Comparison of ENCODE assay signal across 33 cellular contexts in the genomic region with DNA sequence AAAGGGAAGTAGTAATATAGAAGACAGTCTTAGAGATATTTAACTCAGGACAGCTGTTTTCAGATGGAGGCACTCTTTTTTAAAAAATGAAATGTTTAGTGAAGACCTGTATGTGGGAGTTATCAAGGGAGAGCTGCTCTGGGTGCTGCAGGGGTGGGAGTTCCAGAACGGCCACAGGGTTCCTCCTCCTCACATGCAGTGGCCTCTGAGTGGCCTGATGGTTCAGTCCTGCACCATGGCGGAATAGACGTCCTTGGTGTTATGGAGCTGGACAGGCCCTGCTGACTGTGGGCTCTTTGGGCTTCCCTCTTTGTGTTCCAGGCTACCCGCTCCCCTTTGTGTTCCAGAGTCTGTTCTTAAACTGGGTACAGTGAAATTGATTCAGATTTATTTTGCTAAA.
"Had no signal": no experiment of that assay in that cellular context is flagged by ENCODE, and none has a peak within 500 bp of the region (broad histone marks: within the 10 kb centered on the region; RNA-seq: fewer than 3 reads in every experiment).

No MANE protein-coding gene starts in this region.

- H3K9me3 ChIP-seq: MG63 had no signal

- H3K27ac ChIP-seq: KMS-11 had no signal

- H3K36me3 ChIP-seq: MG63 had no signal

- H3K4me3 ChIP-seq: MG63 had no signal

- DNase-seq: Karpas-422, Kasumi-1, MG63, MM.1S, MV-4-11, NCI-H1048, NCI-H1092, NCI-H1092 treated with DMSO at 0.1 percent for 48 hours, NCI-H1105, NCI-H1105 treated with DMSO at 0.1 percent for 48 hours, NCI-H1417 treated with DMSO at 0.1 percent for 48 hours, NCI-H1436, NCI-H1436 treated with DMSO at 0.1 percent for 48 hours, NCI-H146, NCI-H1694, NCI-H1694 treated with DMSO at 0.1 percent for 48 hours, NCI-H187, NCI-H187 treated with DMSO at 0.1 percent for 48 hours, NCI-H1930, NCI-H2029, NCI-H2029 treated with DMSO at 0.1 percent for 48 hours, NCI-H2081, NCI-H2081 treated with DMSO at 0.1 percent for 48 hours, NCI-H2107, NCI-H2171, NCI-H2171 treated with DMSO at 0.1 percent for 48 hours, NCI-H2227 treated with DMSO at 0.1 percent for 48 hours, NCI-H226, NCI-H345, NCI-H446, NCI-H446 treated with DMSO at 0.1 percent for 48 hours, NCI-H510A had no signal

- H3K4me2 ChIP-seq: KMS-11 had no signal

- H3K9ac ChIP-seq: KMS-11 had no signal

- H3K27me3 ChIP-seq: MG63 had no signal
